10 cellular contexts compared by ENCODE assay signal in genomic region chr1:82225407-82226197, GRCh38.
DNase-seq lines count a peak whose midpoint lies in the region; ATAC-seq and TF ChIP-seq lines count a peak whose summit lies in the region.
"Had no signal": no experiment of that assay in that cellular context is flagged by ENCODE, and none has a peak within 500 bp of the region (broad histone marks: within the 10 kb centered on the region; RNA-seq: fewer than 3 reads in every experiment).

No MANE protein-coding gene starts in this region.

- CTCF ChIA-PET in activated CD8-positive, alpha-beta T cell treated with anti-CD3 and anti-CD28 coated beads for 36 hours (lab: Charles Lee) = no interaction called here
- CTCF ChIA-PET in activated CD8-positive, alpha-beta T cell treated with anti-CD3 and anti-CD28 coated beads, Interleukin-2, amount 10 ng/mL, durations not matched to agents 7 days and 5 days (lab: Charles Lee) = no interaction called here

- DNase-seq in activated CD8-positive, alpha-beta T cell treated with anti-CD3 and anti-CD28 coated beads for 36 hours = no peak
- no peak for DNase-seq in activated CD8-positive, alpha-beta T cell treated with anti-CD3 and anti-CD28 coated beads, Interleukin-2, amount 10 ng/mL, durations not matched to agents 7 days and 5 days
- peak; percentile 4 for DNase-seq in NCI-H1048 (lab: John Stamatoyannopoulos, UW)
- DNase-seq in dermis blood vessel endothelial cell = peak; percentile 77
- no peak for DNase-seq in NCI-H146 treated with DMSO at 0.1 percent for 48 hours (lab: John Stamatoyannopoulos, UW; ENCODE audit: unreplicated experiment)
- no peak for DNase-seq in hepatic stellate cell (ENCODE audit: low spot score)
- DNase-seq in C1 segment of cervical spinal cord (lab: John Stamatoyannopoulos, UW) = no peak

- peak overlapping the region in 1 of 5 donors; percentile 9 for H3K9ac ChIP-seq in subcutaneous abdominal adipose tissue (ENCODE audit: low read length in 5 of 5)

- no peaks in the 10 kb centered on the region for H3K36me3 Mint-ChIP-seq in activated CD8-positive, alpha-beta T cell treated with anti-CD3 and anti-CD28 coated beads for 36 hours (ENCODE audit: low read depth)
- no peaks in the 10 kb centered on the region for H3K36me3 Mint-ChIP-seq in activated CD8-positive, alpha-beta T cell treated with anti-CD3 and anti-CD28 coated beads, Interleukin-2, amount 10 ng/mL, durations not matched to agents 7 days and 5 days (ENCODE audit: low read depth)

- H3K36me3 ChIP-seq in subcutaneous abdominal adipose tissue (ENCODE audit: control insufficient read depth in 5 of 5, insufficient read depth in 5 of 5, low read length in 5 of 5) = no peaks in the 10 kb centered on the region

- H3K27me3 Mint-ChIP-seq in activated CD8-positive, alpha-beta T cell treated with anti-CD3 and anti-CD28 coated beads for 36 hours = no peaks in the 10 kb centered on the region
- H3K27me3 Mint-ChIP-seq in activated CD8-positive, alpha-beta T cell treated with anti-CD3 and anti-CD28 coated beads, Interleukin-2, amount 10 ng/mL, durations not matched to agents 7 days and 5 days (ENCODE audit: low read depth) = no peaks in the 10 kb centered on the region
- H3K27me3 Mint-ChIP-seq: B cell had no signal

- H3K27ac Mint-ChIP-seq in activated CD8-positive, alpha-beta T cell treated with anti-CD3 and anti-CD28 coated beads for 36 hours = no peak overlapping the region
- H3K27ac Mint-ChIP-seq in activated CD8-positive, alpha-beta T cell treated with anti-CD3 and anti-CD28 coated beads, Interleukin-2, amount 10 ng/mL, durations not matched to agents 7 days and 5 days = no peak overlapping the region
- H3K27ac Mint-ChIP-seq: B cell had no signal

- peak overlapping the region; percentile 89 for H3K27ac ChIP-seq in subcutaneous abdominal adipose tissue (ENCODE audit: low read depth, low read length)
- H3K27ac ChIP-seq: PC-9 had no signal

- ATAC-seq in activated CD8-positive, alpha-beta T cell treated with anti-CD3 and anti-CD28 coated beads for 36 hours = peak; percentile 39
- no peak for ATAC-seq in activated CD8-positive, alpha-beta T cell treated with anti-CD3 and anti-CD28 coated beads, Interleukin-2, amount 10 ng/mL, durations not matched to agents 7 days and 5 days

- intact Hi-C loops in activated CD8-positive, alpha-beta T cell treated with anti-CD3 and anti-CD28 coated beads for 36 hours (cut with micrococcal nuclease) = no loop called here

- no peaks in the 10 kb centered on the region for H3K9me3 Mint-ChIP-seq in activated CD8-positive, alpha-beta T cell treated with anti-CD3 and anti-CD28 coated beads for 36 hours
- H3K9me3 Mint-ChIP-seq in activated CD8-positive, alpha-beta T cell treated with anti-CD3 and anti-CD28 coated beads, Interleukin-2, amount 10 ng/mL, durations not matched to agents 7 days and 5 days (ENCODE audit: insufficient read depth) = no peaks in the 10 kb centered on the region

- POLR2A ChIA-PET in activated CD8-positive, alpha-beta T cell treated with anti-CD3 and anti-CD28 coated beads for 36 hours (lab: Charles Lee) = no interaction called here
- POLR2A ChIA-PET in activated CD8-positive, alpha-beta T cell treated with anti-CD3 and anti-CD28 coated beads, Interleukin-2, amount 10 ng/mL, durations not matched to agents 7 days and 5 days (lab: Charles Lee) = no interaction called here

- no peaks in the 10 kb centered on the region for H3K4me1 Mint-ChIP-seq in activated CD8-positive, alpha-beta T cell treated with anti-CD3 and anti-CD28 coated beads for 36 hours (ENCODE audit: low read depth)
- peaks cover 6% of the 10 kb centered on the region for H3K4me1 Mint-ChIP-seq in activated CD8-positive, alpha-beta T cell treated with anti-CD3 and anti-CD28 coated beads, Interleukin-2, amount 10 ng/mL, durations not matched to agents 7 days and 5 days (ENCODE audit: low read depth)
- H3K4me1 Mint-ChIP-seq: B cell had no signal

- H3K27me3 ChIP-seq in subcutaneous abdominal adipose tissue (ENCODE audit: control insufficient read depth in 5 of 5, insufficient read depth in 4 of 5, low read length in 5 of 5) = no peaks in the 10 kb centered on the region

- H3K9me3 ChIP-seq in subcutaneous abdominal adipose tissue (ENCODE audit: control insufficient read depth in 5 of 5, low read length in 5 of 5) = no peaks in the 10 kb centered on the region

- no peak for TF ChIP-seq CTCF in activated CD8-positive, alpha-beta T cell treated with anti-CD3 and anti-CD28 coated beads for 36 hours (IDR thresholded peaks at IDR 0.05)

- H3K4me1 ChIP-seq in subcutaneous abdominal adipose tissue (ENCODE audit: control insufficient read depth in 5 of 5, insufficient read depth in 5 of 5, low read length in 5 of 5) = peaks cover 0 to 33% (median 24%) of the 10 kb centered on the region in 5 donors

- no peak overlapping the region for H3K4me3 Mint-ChIP-seq in activated CD8-positive, alpha-beta T cell treated with anti-CD3 and anti-CD28 coated beads for 36 hours
- no peak overlapping the region for H3K4me3 Mint-ChIP-seq in activated CD8-positive, alpha-beta T cell treated with anti-CD3 and anti-CD28 coated beads, Interleukin-2, amount 10 ng/mL, durations not matched to agents 7 days and 5 days
- H3K4me3 Mint-ChIP-seq: B cell had no signal

- no peak overlapping the region for H3K4me3 ChIP-seq in subcutaneous abdominal adipose tissue (ENCODE audit: low read depth in 1 of 5, low read length in 5 of 5)
- H3K4me3 ChIP-seq: PC-9 had no signal

Comparison
In these comparisons a context has a peak if more than half of its experiments do, and no peak if none do; other contexts are left out.
1. DNase-seq: peak in NCI-H1048 (single experiment) and dermis blood vessel endothelial cell (single experiment); none in activated CD8-positive, alpha-beta T cell treated with anti-CD3 and anti-CD28 coated beads for 36 hours (single experiment), activated CD8-positive, alpha-beta T cell treated with anti-CD3 and anti-CD28 coated beads, Interleukin-2, amount 10 ng/mL, durations not matched to agents 7 days and 5 days (single experiment), NCI-H146 treated with DMSO at 0.1 percent for 48 hours (single experiment), hepatic stellate cell (single experiment) and C1 segment of cervical spinal cord (0 of 14).